19 cellular contexts compared by ENCODE assay signal in genomic region chr9:113687107-113687679, GRCh38.
DNase-seq lines count a peak whose midpoint lies in the region; ATAC-seq and TF ChIP-seq lines count a peak whose summit lies in the region.
"Had no signal": no experiment of that assay in that cellular context is flagged by ENCODE, and none has a peak within 500 bp of the region (broad histone marks: within the 10 kb centered on the region; RNA-seq: fewer than 3 reads in every experiment).

No MANE protein-coding gene starts in this region.

- DNase-seq in T-helper 17 cell (no peak), iPS DF 6.9 (ENCODE audit: low read depth, low spot score) (no peak), neural progenitor cell (ENCODE audit: low spot score) (no peak), Ammon's horn (ENCODE audit: low spot score) (no peak), HFFc6 (no peak)
- no peak for DNase-seq in activated naive CD4-positive, alpha-beta T cell treated with anti-CD3 and anti-CD28 coated beads, Interleukin-2, amount 50 U/mL, for 16 hours
- no peak for DNase-seq in stimulated activated CD4-positive, alpha-beta T cell treated with anti-CD3 and anti-CD28 coated beads, Interleukin-15, amount 100 ng/mL, for 24 hours
- DNase-seq: activated naive CD4-positive, alpha-beta T cell; activated T-cell treated with anti-CD3 and anti-CD28 coated beads, Interleukin-2, amount 50 U/mL, for 1 hour; EL; NCI-H187; NCI-H748 treated with DMSO at 0.1 percent for 48 hours; Right ventricle myocardium superior had no signal

- no peaks in the 10 kb centered on the region for H3F3A ChIP-seq in neural progenitor cell (ENCODE audit: low read depth)

- no peak for ATAC-seq in T-helper 17 cell
- ATAC-seq: activated CD4-positive, CD25-positive, alpha-beta regulatory T cell treated with anti-CD3 and anti-CD28 coated beads, Interleukin-2, amount 50 U/mL, for 24 hours had no signal

- H2AFZ ChIP-seq in neural progenitor cell (replicated peaks) = peak overlapping the region; percentile 64

- H3K79me2 ChIP-seq in neural progenitor cell (ENCODE audit: low read depth) = no peaks in the 10 kb centered on the region

- peaks cover 19% of the 10 kb centered on the region; the same call in 1 of the 2 replicates for H3K27me3 ChIP-seq in iPS DF 6.9 (ENCODE audit: control insufficient read depth, insufficient read depth, low read length)
- H3K27me3 ChIP-seq in neural progenitor cell = peaks cover 61% of the 10 kb centered on the region
- H3K27me3 ChIP-seq: ovary had no signal

- H3K4me2 ChIP-seq in neural progenitor cell = peak overlapping the region; percentile 77

- H3K9me3 ChIP-seq in ES-I3 (ENCODE audit: control insufficient read depth, insufficient read depth, low read length) (no peaks in the 10 kb centered on the region), T-helper 17 cell (ENCODE audit: control insufficient read depth, low read length, poor library complexity, severe bottlenecking) (no peaks in the 10 kb centered on the region), iPS DF 6.9 (ENCODE audit: control insufficient read depth, insufficient read depth, low read length) (no peaks in the 10 kb centered on the region), neural progenitor cell (ENCODE audit: low read depth) (no peaks in the 10 kb centered on the region)
- H3K9me3 ChIP-seq: ovary, right atrium auricular region, upper lobe of right lung had no signal

- H3K36me3 ChIP-seq in ES-I3 (ENCODE audit: insufficient read depth, low read length) (no peaks in the 10 kb centered on the region), iPS DF 6.9 (ENCODE audit: control insufficient read depth, insufficient read depth, low read length) (no peaks in the 10 kb centered on the region), neural progenitor cell (no peaks in the 10 kb centered on the region)
- H3K36me3 ChIP-seq: ovary, right atrium auricular region, upper lobe of right lung had no signal

- H3K4me1 ChIP-seq in ES-I3 (ENCODE audit: insufficient read depth, low read length) (peaks cover 8% of the 10 kb centered on the region; the same call in 1 of the 2 replicates), iPS DF 6.9 (ENCODE audit: control insufficient read depth, insufficient read depth, low read length) (no peaks in the 10 kb centered on the region), neural progenitor cell (no peaks in the 10 kb centered on the region)

- H3K4me3 ChIP-seq in iPS DF 6.9 (ENCODE audit: low read length) = peak overlapping the region; percentile 38; the same call in 1 of the 2 replicates
- peak overlapping the region; percentile 37 for H3K4me3 ChIP-seq in neural progenitor cell
- H3K4me3 ChIP-seq: upper lobe of right lung had no signal

- H3K36me3 Mint-ChIP-seq in T-helper 17 cell (ENCODE audit: low read depth) (peaks cover 9% of the 10 kb centered on the region), neural progenitor cell (no peaks in the 10 kb centered on the region), HFFc6 (ENCODE audit: low read depth) (no peaks in the 10 kb centered on the region)

- no CpG with 5 or more reads among the region's 4 CpGs for WGBS in iPS DF 6.9 (ENCODE audit: insufficient coverage, insufficient read length)

- no peaks in the 10 kb centered on the region for H4K20me1 ChIP-seq in neural progenitor cell (ENCODE audit: low read depth)

- H3K4me1 Mint-ChIP-seq in T-helper 17 cell (peaks cover 5% of the 10 kb centered on the region), neural progenitor cell (no peaks in the 10 kb centered on the region), HFFc6 (ENCODE audit: low read depth) (peaks cover 19% of the 10 kb centered on the region)

- H3K9ac ChIP-seq in ES-I3 (ENCODE audit: low read depth, low read length) = peak overlapping the region; percentile 70
- H3K9ac ChIP-seq in neural progenitor cell = no peak overlapping the region

- H3K27ac ChIP-seq in iPS DF 6.9 (ENCODE audit: low read length) (no peak overlapping the region), neural progenitor cell (no peak overlapping the region)
- H3K27ac ChIP-seq: C4-2B, ovary, right atrium auricular region, upper lobe of right lung had no signal

- H3K27ac Mint-ChIP-seq in T-helper 17 cell = peak overlapping the region; percentile 34
- H3K27ac Mint-ChIP-seq in neural progenitor cell = no peak overlapping the region
- H3K27ac Mint-ChIP-seq in HFFc6 = no peak overlapping the region

- H3K9me3 Mint-ChIP-seq in neural progenitor cell (peaks cover 6% of the 10 kb centered on the region), HFFc6 (no peaks in the 10 kb centered on the region)

- H3K4me3 Mint-ChIP-seq in T-helper 17 cell (no peak overlapping the region), neural progenitor cell (no peak overlapping the region), HFFc6 (no peak overlapping the region)

- H3K27me3 Mint-ChIP-seq in T-helper 17 cell (peaks cover 90% of the 10 kb centered on the region), neural progenitor cell (ENCODE audit: insufficient read depth, low read depth) (peaks cover 39% of the 10 kb centered on the region), HFFc6 (ENCODE audit: insufficient read depth) (peaks cover 29% of the 10 kb centered on the region)

- no peak for TF ChIP-seq CTCF in neural progenitor cell (IDR thresholded peaks at IDR 0.05)
- no peak for TF ChIP-seq CTCF in HFFc6 (IDR thresholded peaks at IDR 0.05)
